ENCODE assay signal across 8 cellular contexts in genomic region chr6:41713650-41714291, GRCh38. TPM values are rescaled to one million over a fixed set of nuclear protein-coding genes. Genes with fewer than 3 reads are reported as not detected.
DNase-seq lines count a peak whose midpoint lies in the region; ATAC-seq and TF ChIP-seq lines count a peak whose summit lies in the region.

No MANE protein-coding gene starts in this region.

- H3K9ac ChIP-seq in MM.1S (ENCODE audit: low read length) = no peak overlapping the region

- no peaks in the 10 kb centered on the region for H3K27me3 ChIP-seq in MM.1S (replicated peaks; ENCODE audit: insufficient read depth, low read length)

- no peaks in the 10 kb centered on the region for H3K9me3 ChIP-seq in MM.1S (replicated peaks; ENCODE audit: insufficient read depth, low read length)

- intact Hi-C loops in activated CD4-positive, alpha-beta T cell treated with anti-CD3 and anti-CD28 coated beads for 36 hours (cut with DNase I, micrococcal nuclease) = no loop called here

- H3K9me3 Mint-ChIP-seq in activated CD4-positive, alpha-beta T cell treated with anti-CD3 and anti-CD28 coated beads for 36 hours (ENCODE audit: low read depth) = no peaks in the 10 kb centered on the region
- peaks cover 3% of the 10 kb centered on the region for H3K9me3 Mint-ChIP-seq in stimulated activated memory B cell treated with anti-CD40 and anti-IgM and Interleukin-4, amounts not matched to agents 10 μg/mL and 1 μg/mL and 100 μg/mL, for 72 hours

- H3K4me3 ChIP-seq in coronary artery (peak overlapping the region; percentile 3), MM.1S (ENCODE audit: low read length) (no peak overlapping the region)

- no peaks in the 10 kb centered on the region for H3K9me2 ChIP-seq in MM.1S (replicated peaks; ENCODE audit: insufficient read depth, low read length)

- H3K27ac Mint-ChIP-seq in activated CD4-positive, alpha-beta T cell treated with anti-CD3 and anti-CD28 coated beads for 36 hours = no peak overlapping the region
- peak overlapping the region; percentile 95 for H3K27ac Mint-ChIP-seq in stimulated activated memory B cell treated with anti-CD40 and anti-IgM and Interleukin-4, amounts not matched to agents 10 μg/mL and 1 μg/mL and 100 μg/mL, for 72 hours

- H3K4me2 ChIP-seq in MM.1S (ENCODE audit: low read depth, low read length) = no peak overlapping the region

- H2AFZ ChIP-seq in MM.1S (ENCODE audit: low read length) = no peak overlapping the region

- no peaks in the 10 kb centered on the region for H3K36me3 Mint-ChIP-seq in activated CD4-positive, alpha-beta T cell treated with anti-CD3 and anti-CD28 coated beads for 36 hours (ENCODE audit: low read depth)
- H3K36me3 Mint-ChIP-seq in stimulated activated memory B cell treated with anti-CD40 and anti-IgM and Interleukin-4, amounts not matched to agents 10 μg/mL and 1 μg/mL and 100 μg/mL, for 72 hours = peaks cover 29% of the 10 kb centered on the region

- DNase-seq in activated CD4-positive, alpha-beta T cell treated with anti-CD3 and anti-CD28 coated beads for 36 hours = peak; percentile 60
- no peak for DNase-seq in activated CD4-positive, alpha-beta T cell treated with anti-CD3 and anti-CD28 coated beads, Interleukin-2, amount 50 U/mL, for 1 hour
- DNase-seq in coronary artery (ENCODE audit: low spot score) (no peak), MM.1S (no peak), AG20443 (ENCODE audit: low spot score) (no peak), NCI-H226 (no peak)

- no peaks in the 10 kb centered on the region for H3K36me3 ChIP-seq in MM.1S (replicated peaks; ENCODE audit: insufficient read depth, low read length)

- H3K4me1 Mint-ChIP-seq in activated CD4-positive, alpha-beta T cell treated with anti-CD3 and anti-CD28 coated beads for 36 hours = peaks cover 20% of the 10 kb centered on the region
- H3K4me1 Mint-ChIP-seq in stimulated activated memory B cell treated with anti-CD40 and anti-IgM and Interleukin-4, amounts not matched to agents 10 μg/mL and 1 μg/mL and 100 μg/mL, for 72 hours = peaks cover 97% of the 10 kb centered on the region

- H3K27ac ChIP-seq in coronary artery (peak overlapping the region; percentile 80 to 83), MM.1S (ENCODE audit: low read length) (no peak overlapping the region)

- CTCF ChIA-PET in activated CD4-positive, alpha-beta T cell treated with anti-CD3 and anti-CD28 coated beads for 36 hours (lab: Charles Lee) = interaction anchor here (0.6 to 1.0 kb wide), 2 partner anchors 28 to 224 kb away, joined by 3 to 4 read pairs; no protein-coding TSS in a partner anchor

- no peaks in the 10 kb centered on the region for H3K79me2 ChIP-seq in MM.1S (ENCODE audit: low read length)

- POLR2A ChIA-PET in activated CD4-positive, alpha-beta T cell treated with anti-CD3 and anti-CD28 coated beads for 36 hours (lab: Charles Lee) = no interaction called here

- peak; percentile 77 for ATAC-seq in activated CD4-positive, alpha-beta T cell treated with anti-CD3 and anti-CD28 coated beads for 36 hours
- ATAC-seq in HG03108 (IDR thresholded peaks at IDR 0.05; ENCODE audit: unreplicated experiment) = peak; percentile 59
- ATAC-seq in stimulated activated memory B cell treated with anti-CD40 and anti-IgM and Interleukin-4, amounts not matched to agents 10 μg/mL and 1 μg/mL and 100 μg/mL, for 72 hours = peak; percentile 93

- TF ChIP-seq CTCF in coronary artery (IDR thresholded peaks at IDR 0.05) (no peak), MM.1S (IDR thresholded peaks at IDR 0.05; ENCODE audit: low read length) (no peak)

- H4K20me1 ChIP-seq in MM.1S (ENCODE audit: insufficient read depth, low read length) = no peaks in the 10 kb centered on the region

- H3K4me1 ChIP-seq in MM.1S (ENCODE audit: low read length) = peaks cover 18% of the 10 kb centered on the region

- no peaks in the 10 kb centered on the region for H3K27me3 Mint-ChIP-seq in activated CD4-positive, alpha-beta T cell treated with anti-CD3 and anti-CD28 coated beads for 36 hours
- no peaks in the 10 kb centered on the region for H3K27me3 Mint-ChIP-seq in stimulated activated memory B cell treated with anti-CD40 and anti-IgM and Interleukin-4, amounts not matched to agents 10 μg/mL and 1 μg/mL and 100 μg/mL, for 72 hours

- H3K4me3 Mint-ChIP-seq in activated CD4-positive, alpha-beta T cell treated with anti-CD3 and anti-CD28 coated beads for 36 hours = no peak overlapping the region
- H3K4me3 Mint-ChIP-seq in stimulated activated memory B cell treated with anti-CD40 and anti-IgM and Interleukin-4, amounts not matched to agents 10 μg/mL and 1 μg/mL and 100 μg/mL, for 72 hours = peak overlapping the region; percentile 72

- H3F3A ChIP-seq in MM.1S (ENCODE audit: insufficient read depth, low read length) = no peaks in the 10 kb centered on the region

RNA-seq across cellular contexts. Expression of gene TFEB, which starts 21.6 kb away (rescaled TPM):
- total RNA-seq in activated CD4-positive, alpha-beta T cell treated with anti-CD3 and anti-CD28 coated beads for 36 hours = 1 to 10 TPM; 8.5 to 9.2 TPM

RNA-seq across cellular contexts. Expression of gene PGC, which starts 33.4 kb away (rescaled TPM):
- not detected for total RNA-seq in activated CD4-positive, alpha-beta T cell treated with anti-CD3 and anti-CD28 coated beads for 36 hours
